ENCODE assay signal across 8 cellular contexts in the genomic region with DNA sequence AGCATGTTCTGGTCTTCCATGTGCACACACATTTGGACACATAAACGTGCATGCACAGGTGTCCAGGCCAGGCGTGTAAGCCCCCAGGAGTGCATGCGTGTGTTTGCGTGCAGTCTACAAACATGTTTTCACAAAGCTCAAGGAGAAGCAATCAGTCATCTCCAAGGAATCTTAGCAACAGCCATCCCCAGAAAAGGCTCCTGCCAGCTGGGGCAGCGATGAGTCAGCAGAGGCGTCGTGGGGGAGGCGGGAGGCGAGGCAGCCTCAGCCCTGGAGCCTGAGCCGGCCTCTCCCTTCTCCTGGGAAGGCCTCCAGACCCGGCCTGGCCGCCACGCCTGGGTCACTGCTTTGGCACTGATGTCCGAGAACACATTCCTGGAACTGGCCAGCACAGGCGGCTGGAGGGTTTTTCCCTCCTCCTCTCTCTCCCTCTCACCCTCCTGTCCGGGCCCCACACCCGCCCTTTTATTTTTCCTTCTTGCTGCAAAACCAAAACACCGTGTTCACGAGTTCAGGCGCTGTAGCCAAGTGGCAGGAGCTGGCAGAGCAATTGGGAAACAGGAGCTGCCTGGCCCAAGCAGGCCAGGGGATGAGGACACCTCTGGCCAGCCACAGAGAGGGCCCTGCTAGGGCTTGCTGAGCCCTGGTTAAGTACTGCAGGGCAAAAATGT.
DNase-seq lines count a peak whose midpoint lies in the region; ATAC-seq and TF ChIP-seq lines count a peak whose summit lies in the region.

No MANE protein-coding gene starts in this region.

- H3K27me3 ChIP-seq in PC-3 (ENCODE audit: low read length), result no peaks in the 10 kb centered on the region
- H3K27me3 ChIP-seq in liver (ENCODE audit: control insufficient read depth in 4 of 4, insufficient read depth in 4 of 4, low read length in 3 of 4), result no peaks in the 10 kb centered on the region

- CTCF ChIA-PET in PC-3 (lab: Charles Lee), result interaction anchor here (0.6 to 3.1 kb wide), 6 partner anchors 29 to 940 kb away, joined by 3 to 10 read pairs (median 4); no protein-coding TSS in a partner anchor

- peak overlapping the region; percentile 97 for H3K27ac ChIP-seq in PC-3 (ENCODE audit: low read length)
- H3K27ac ChIP-seq in liver (ENCODE audit: low read depth in 1 of 2, low read length in 2 of 2), result peak overlapping the region; percentile 88 to 96
- H3K27ac ChIP-seq in substantia nigra (ENCODE audit: low read depth, low read length, poor library complexity, severe bottlenecking), result peak overlapping the region; percentile 64

- DNase-seq in AG10803 (ENCODE audit: low read depth), result peak; percentile 99
- DNase-seq in HCEC 1CT, result peak; percentile 99
- peak; percentile 96 for DNase-seq in PC-3
- DNase-seq in dermis microvascular lymphatic vessel endothelial cell (ENCODE audit: low read depth in 2 of 2), result peak; percentile 74 to 94
- DNase-seq in substantia nigra (lab: John Stamatoyannopoulos, UW), result peak; percentile 36 to 94 (median 78)

- no peaks in the 10 kb centered on the region for H4K20me1 ChIP-seq in PC-3 (ENCODE audit: low read length)

- TF ChIP-seq CTCF in AG10803 (conservative IDR thresholded peaks at IDR 0.05; ENCODE audit: low read length) (peak; percentile 27; the same call in 1 of the 2 replicates), PC-3 (conservative IDR thresholded peaks at IDR 0.05; ENCODE audit: low read depth, low read length) (0 out of 2 replicates have a peak, but pooled peaks have one; percentile 8), liver (IDR thresholded peaks at IDR 0.05; ENCODE audit: low read depth, low read length, missing input control) (no peak)

- no peaks in the 10 kb centered on the region for H3K36me3 ChIP-seq in PC-3 (ENCODE audit: low read depth, low read length)
- H3K36me3 ChIP-seq in liver (ENCODE audit: control insufficient read depth in 4 of 4, insufficient read depth in 3 of 4, low read depth in 1 of 4, low read length in 3 of 4), result no peaks in the 10 kb centered on the region

- H3K4me1 ChIP-seq in PC-3 (ENCODE audit: insufficient read depth, low read length) (peaks cover 60% of the 10 kb centered on the region), liver (ENCODE audit: control insufficient read depth in 4 of 4, insufficient read depth in 4 of 4, low read length in 3 of 4) (peaks cover 22 to 33% (median 27%) of the 10 kb centered on the region in 4 donors)

- POLR2A ChIA-PET in PC-3 (lab: Charles Lee; ENCODE audit: unreplicated experiment), result interaction anchor here (0.6 to 1.4 kb wide), 7 partner anchors 29 to 145 kb away, joined by 3 to 6 read pairs (median 5); no protein-coding TSS in a partner anchor

- H2AFZ ChIP-seq in PC-3 (ENCODE audit: low read length), result peak overlapping the region; percentile 63

- H3K9me3 ChIP-seq in PC-3 (ENCODE audit: low read length) (no peaks in the 10 kb centered on the region), liver (ENCODE audit: control insufficient read depth in 4 of 4, low read length in 3 of 4) (no peaks in the 10 kb centered on the region)

- H3F3A ChIP-seq in PC-3 (ENCODE audit: low read length, unreplicated experiment), result peaks cover 6% of the 10 kb centered on the region

- intact Hi-C loops in PC-3 (cut with micrococcal nuclease), result loop anchor here (1.0 to 2.0 kb wide), 5 partner anchors 28 to 151 kb away; no protein-coding TSS in a partner anchor

- no peaks in the 10 kb centered on the region for H3K79me2 ChIP-seq in PC-3 (ENCODE audit: low read length)

- H3K9ac ChIP-seq in PC-3 (ENCODE audit: low read length) (peak overlapping the region; percentile 80), liver (ENCODE audit: low read depth in 1 of 2, low read length in 2 of 2) (no peak overlapping the region)

- ATAC-seq in PC-3 (peak; percentile 73), GM19452 (IDR thresholded peaks at IDR 0.05; ENCODE audit: unreplicated experiment) (no peak), GM18511 (IDR thresholded peaks at IDR 0.05; ENCODE audit: unreplicated experiment) (no peak)

- WGBS in liver, result 18% methylated on average over 20 of the region's 20 CpGs

- H3K4me3 ChIP-seq in AG10803 (ENCODE audit: low read length) (peak overlapping the region; percentile 37), PC-3 (ENCODE audit: low read length) (peak overlapping the region; percentile 28; the same call in 1 of the 2 replicates), liver (ENCODE audit: low read depth in 1 of 3, low read length in 3 of 3) (no peak overlapping the region)

- H3K4me2 ChIP-seq in PC-3 (ENCODE audit: low read length), result peak overlapping the region; percentile 74

- no TSS peak for BruUV-seq in PC-3 (replicated peaks; lab: Mats Ljungman, UMichigan)

- TF ChIP-seq RAD21 in liver (IDR thresholded peaks at IDR 0.05), result peak; percentile 57 to 75

- H3K9me2 ChIP-seq in PC-3 (replicated peaks; ENCODE audit: low read length), result no peaks in the 10 kb centered on the region

TF ChIP-seq in liver, 16 proteins besides CTCF, POLR2A, EP300 and RAD21:
- TF ChIP-seq HNF4G (IDR thresholded peaks at IDR 0.05) (peak; percentile 30), GABPA (IDR thresholded peaks at IDR 0.05 in 1 of 2, conservative IDR thresholded peaks at IDR 0.05 in 1 of 2) (no peak), REST (IDR thresholded peaks at IDR 0.05) (peak; percentile 67), ZBTB33 (IDR thresholded peaks at IDR 0.05) (no peak), FOXA2 (IDR thresholded peaks at IDR 0.05) (peak; percentile 19), NR2F2 (IDR thresholded peaks at IDR 0.05) (peak; percentile 75), RXRA (IDR thresholded peaks at IDR 0.05) (peak; percentile 82 to 91), MAX (IDR thresholded peaks at IDR 0.05) (peak; percentile 96), FOXA1 (IDR thresholded peaks at IDR 0.05) (peak; percentile 31), SP1 (IDR thresholded peaks at IDR 0.05) (peak; percentile 95), TAF1 (conservative IDR thresholded peaks at IDR 0.05) (peak; percentile 15), JUND (IDR thresholded peaks at IDR 0.05) (peak; percentile 95 to 98), YY1 (IDR thresholded peaks at IDR 0.05) (peak; percentile 84), HNF4A (conservative IDR thresholded peaks at IDR 0.05) (peak; percentile 68 to 78), EGR1 (IDR thresholded peaks at IDR 0.05; ENCODE audit: low read depth in 2 of 2) (peak in 1 of 2 donors; percentile 91)
- TF ChIP-seq, protein P1, sequence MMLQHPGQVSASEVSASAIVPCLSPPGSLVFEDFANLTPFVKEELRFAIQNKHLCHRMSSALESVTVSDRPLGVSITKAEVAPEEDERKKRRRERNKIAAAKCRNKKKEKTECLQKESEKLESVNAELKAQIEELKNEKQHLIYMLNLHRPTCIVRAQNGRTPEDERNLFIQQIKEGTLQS (IDR thresholded peaks at IDR 0.05), result peak; percentile 82
TF ChIP-seq in liver: peak in this region for 14.

Comparison
In these comparisons a context has a peak if more than half of its experiments do, and no peak if none do; other contexts are left out.
1. H3K4me3 ChIP-seq: peak in AG10803 (single experiment) and PC-3 (single experiment); none in liver (0 of 3).
2. Peak in every context shown above with its lines, with median percentiles within 50 percentile points of each other: DNase-seq and H3K27ac ChIP-seq.